ENCODE assay signal across 1 cellular context in the genomic region with DNA sequence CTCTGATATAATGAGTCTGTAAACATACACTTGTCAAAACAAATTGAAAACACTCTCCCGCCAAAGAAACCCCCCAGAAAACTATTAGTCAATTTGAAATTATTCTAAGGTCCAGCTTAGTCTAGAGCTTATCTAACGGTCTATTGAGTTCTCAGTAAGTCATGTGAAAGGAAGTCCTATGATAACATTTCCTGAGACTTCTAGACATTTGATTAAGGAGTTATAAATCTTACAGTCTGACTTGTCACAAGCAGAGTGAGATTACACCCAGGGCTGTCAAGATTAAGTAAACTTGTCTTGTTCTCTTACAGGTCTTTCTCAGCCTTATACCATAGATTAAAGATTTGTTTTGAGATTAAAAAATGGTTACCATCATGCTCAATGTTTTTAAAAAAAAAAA.
TF ChIP-seq lines count a peak whose summit lies in the region.

No MANE protein-coding gene starts in this region.

TF ChIP-seq in liver, 16 proteins besides CTCF, POLR2A, EP300 and RAD21:
- TF ChIP-seq, protein P1, sequence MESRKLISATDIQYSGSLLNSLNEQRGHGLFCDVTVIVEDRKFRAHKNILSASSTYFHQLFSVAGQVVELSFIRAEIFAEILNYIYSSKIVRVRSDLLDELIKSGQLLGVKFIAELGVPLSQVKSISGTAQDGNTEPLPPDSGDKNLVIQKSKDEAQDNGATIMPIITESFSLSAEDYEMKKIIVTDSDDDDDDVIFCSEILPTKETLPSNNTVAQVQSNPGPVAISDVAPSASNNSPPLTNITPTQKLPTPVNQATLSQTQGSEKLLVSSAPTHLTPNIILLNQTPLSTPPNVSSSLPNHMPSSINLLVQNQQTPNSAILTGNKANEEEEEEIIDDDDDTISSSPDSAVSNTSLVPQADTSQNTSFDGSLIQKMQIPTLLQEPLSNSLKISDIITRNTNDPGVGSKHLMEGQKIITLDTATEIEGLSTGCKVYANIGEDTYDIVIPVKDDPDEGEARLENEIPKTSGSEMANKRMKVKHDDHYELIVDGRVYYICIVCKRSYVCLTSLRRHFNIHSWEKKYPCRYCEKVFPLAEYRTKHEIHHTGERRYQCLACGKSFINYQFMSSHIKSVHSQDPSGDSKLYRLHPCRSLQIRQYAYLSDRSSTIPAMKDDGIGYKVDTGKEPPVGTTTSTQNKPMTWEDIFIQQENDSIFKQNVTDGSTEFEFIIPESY (IDR thresholded peaks at IDR 0.05): no peak
- TF ChIP-seq RXRA (IDR thresholded peaks at IDR 0.05) (no peak), HNF4G (IDR thresholded peaks at IDR 0.05) (no peak), GABPA (IDR thresholded peaks at IDR 0.05 in 1 of 2, conservative IDR thresholded peaks at IDR 0.05 in 1 of 2) (no peak), EGR1 (IDR thresholded peaks at IDR 0.05; ENCODE audit: low read depth in 2 of 2) (no peak), FOXA2 (IDR thresholded peaks at IDR 0.05) (no peak), NR2F2 (IDR thresholded peaks at IDR 0.05) (no peak), FOXA1 (IDR thresholded peaks at IDR 0.05) (no peak), JUND (IDR thresholded peaks at IDR 0.05) (no peak), HNF4A (conservative IDR thresholded peaks at IDR 0.05) (no peak), YY1 (IDR thresholded peaks at IDR 0.05) (no peak), TAF1 (conservative IDR thresholded peaks at IDR 0.05) (no peak), SP1 (IDR thresholded peaks at IDR 0.05) (no peak)
- TF ChIP-seq, protein P2, sequence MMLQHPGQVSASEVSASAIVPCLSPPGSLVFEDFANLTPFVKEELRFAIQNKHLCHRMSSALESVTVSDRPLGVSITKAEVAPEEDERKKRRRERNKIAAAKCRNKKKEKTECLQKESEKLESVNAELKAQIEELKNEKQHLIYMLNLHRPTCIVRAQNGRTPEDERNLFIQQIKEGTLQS (IDR thresholded peaks at IDR 0.05): no peak
- TF ChIP-seq, protein P3, sequence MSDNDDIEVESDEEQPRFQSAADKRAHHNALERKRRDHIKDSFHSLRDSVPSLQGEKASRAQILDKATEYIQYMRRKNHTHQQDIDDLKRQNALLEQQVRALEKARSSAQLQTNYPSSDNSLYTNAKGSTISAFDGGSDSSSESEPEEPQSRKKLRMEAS (IDR thresholded peaks at IDR 0.05): no peak
- TF ChIP-seq, protein P4, sequence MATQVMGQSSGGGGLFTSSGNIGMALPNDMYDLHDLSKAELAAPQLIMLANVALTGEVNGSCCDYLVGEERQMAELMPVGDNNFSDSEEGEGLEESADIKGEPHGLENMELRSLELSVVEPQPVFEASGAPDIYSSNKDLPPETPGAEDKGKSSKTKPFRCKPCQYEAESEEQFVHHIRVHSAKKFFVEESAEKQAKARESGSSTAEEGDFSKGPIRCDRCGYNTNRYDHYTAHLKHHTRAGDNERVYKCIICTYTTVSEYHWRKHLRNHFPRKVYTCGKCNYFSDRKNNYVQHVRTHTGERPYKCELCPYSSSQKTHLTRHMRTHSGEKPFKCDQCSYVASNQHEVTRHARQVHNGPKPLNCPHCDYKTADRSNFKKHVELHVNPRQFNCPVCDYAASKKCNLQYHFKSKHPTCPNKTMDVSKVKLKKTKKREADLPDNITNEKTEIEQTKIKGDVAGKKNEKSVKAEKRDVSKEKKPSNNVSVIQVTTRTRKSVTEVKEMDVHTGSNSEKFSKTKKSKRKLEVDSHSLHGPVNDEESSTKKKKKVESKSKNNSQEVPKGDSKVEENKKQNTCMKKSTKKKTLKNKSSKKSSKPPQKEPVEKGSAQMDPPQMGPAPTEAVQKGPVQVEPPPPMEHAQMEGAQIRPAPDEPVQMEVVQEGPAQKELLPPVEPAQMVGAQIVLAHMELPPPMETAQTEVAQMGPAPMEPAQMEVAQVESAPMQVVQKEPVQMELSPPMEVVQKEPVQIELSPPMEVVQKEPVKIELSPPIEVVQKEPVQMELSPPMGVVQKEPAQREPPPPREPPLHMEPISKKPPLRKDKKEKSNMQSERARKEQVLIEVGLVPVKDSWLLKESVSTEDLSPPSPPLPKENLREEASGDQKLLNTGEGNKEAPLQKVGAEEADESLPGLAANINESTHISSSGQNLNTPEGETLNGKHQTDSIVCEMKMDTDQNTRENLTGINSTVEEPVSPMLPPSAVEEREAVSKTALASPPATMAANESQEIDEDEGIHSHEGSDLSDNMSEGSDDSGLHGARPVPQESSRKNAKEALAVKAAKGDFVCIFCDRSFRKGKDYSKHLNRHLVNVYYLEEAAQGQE (IDR thresholded peaks at IDR 0.05): no peak
TF ChIP-seq in liver: peak in this region for 0.
